In the genomic region with DNA sequence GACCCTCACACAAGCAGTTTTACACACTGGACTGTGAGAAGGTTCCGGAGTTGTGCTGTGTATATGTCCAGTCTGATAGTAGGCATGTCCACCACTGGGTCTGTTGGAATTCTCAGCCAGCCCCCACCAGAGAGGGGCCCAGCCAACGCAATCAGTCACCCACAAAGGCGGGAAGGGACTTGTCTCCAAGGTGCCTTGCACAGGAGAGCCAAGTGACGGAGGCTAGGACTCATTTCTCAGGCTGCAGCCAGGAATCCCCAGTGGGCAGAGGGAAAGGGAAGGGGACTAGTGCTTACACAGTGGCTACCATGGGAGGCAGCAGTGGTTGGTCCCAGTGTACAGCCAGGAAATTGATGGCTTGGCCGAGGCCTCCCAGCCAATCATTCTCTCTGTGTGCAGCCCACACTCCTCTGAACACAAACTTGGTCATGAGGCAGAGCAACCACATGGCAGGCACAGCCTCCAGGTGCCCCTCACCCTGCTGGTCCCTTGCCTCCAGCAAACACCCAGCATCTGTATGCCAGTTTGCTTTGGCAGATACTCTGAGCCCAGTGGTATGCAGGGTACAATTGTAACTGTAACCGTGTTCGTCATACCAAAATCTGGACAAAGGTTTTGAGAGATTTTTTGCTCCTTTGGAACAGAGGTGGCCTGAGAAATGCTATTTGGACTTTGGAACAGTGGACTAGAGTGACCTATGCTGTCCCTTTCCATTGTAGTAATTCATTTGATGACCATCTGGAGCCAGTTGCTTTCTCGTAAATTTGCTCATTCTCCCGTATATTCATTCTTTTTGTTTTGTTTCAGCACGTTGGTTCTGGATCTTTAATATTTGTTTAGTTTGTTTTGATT, we compare ENCODE assay signal across 1 cellular context.
TF ChIP-seq lines count a peak whose summit lies in the region.

No MANE protein-coding gene starts in this region.

TF ChIP-seq in HepG2, 621 proteins besides CTCF, POLR2A, EP300 and RAD21 (continued from another document and continues in another):
- TF ChIP-seq, protein P1, sequence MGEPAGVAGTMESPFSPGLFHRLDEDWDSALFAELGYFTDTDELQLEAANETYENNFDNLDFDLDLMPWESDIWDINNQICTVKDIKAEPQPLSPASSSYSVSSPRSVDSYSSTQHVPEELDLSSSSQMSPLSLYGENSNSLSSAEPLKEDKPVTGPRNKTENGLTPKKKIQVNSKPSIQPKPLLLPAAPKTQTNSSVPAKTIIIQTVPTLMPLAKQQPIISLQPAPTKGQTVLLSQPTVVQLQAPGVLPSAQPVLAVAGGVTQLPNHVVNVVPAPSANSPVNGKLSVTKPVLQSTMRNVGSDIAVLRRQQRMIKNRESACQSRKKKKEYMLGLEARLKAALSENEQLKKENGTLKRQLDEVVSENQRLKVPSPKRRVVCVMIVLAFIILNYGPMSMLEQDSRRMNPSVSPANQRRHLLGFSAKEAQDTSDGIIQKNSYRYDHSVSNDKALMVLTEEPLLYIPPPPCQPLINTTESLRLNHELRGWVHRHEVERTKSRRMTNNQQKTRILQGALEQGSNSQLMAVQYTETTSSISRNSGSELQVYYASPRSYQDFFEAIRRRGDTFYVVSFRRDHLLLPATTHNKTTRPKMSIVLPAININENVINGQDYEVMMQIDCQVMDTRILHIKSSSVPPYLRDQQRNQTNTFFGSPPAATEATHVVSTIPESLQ (CRISPR knock-in tag; conservative IDR thresholded peaks at IDR 0.05) = peak; percentile 63; the same call in 1 of the 2 replicates
- TF ChIP-seq CC2D1A (CRISPR knock-in tag; IDR thresholded peaks at IDR 0.05) (no peak), ZNF205 (CRISPR knock-in tag; IDR thresholded peaks at IDR 0.05) (peak; percentile 96), XRCC5 (optimal IDR thresholded peaks at IDR 0.05; ENCODE audit: low read length) (peak; percentile 78), ZNF713 (CRISPR knock-in tag; IDR thresholded peaks at IDR 0.05) (no peak), SIN3A (IDR thresholded peaks at IDR 0.05; ENCODE audit: borderline replicate concordance, low read depth, low read length) (peak; percentile 52), ATF7-NPFF (CRISPR knock-in tag; IDR thresholded peaks at IDR 0.05; ENCODE audit: low read depth) (no peak), MLLT10 (CRISPR knock-in tag; IDR thresholded peaks at IDR 0.05) (no peak), SALL2 (CRISPR knock-in tag; IDR thresholded peaks at IDR 0.05) (0 out of 2 replicates have a peak, but pooled peaks have one; percentile 33), NFE2 (CRISPR knock-in tag; IDR thresholded peaks at IDR 0.05) (no peak), ZNF709 (CRISPR knock-in tag; IDR thresholded peaks at IDR 0.05) (no peak), FOXK1 (CRISPR knock-in tag; IDR thresholded peaks at IDR 0.05; ENCODE audit: borderline replicate concordance, low read depth) (peak; percentile 87; the same call in 1 of the 2 replicates), ZNF12 (CRISPR knock-in tag; IDR thresholded peaks at IDR 0.05) (no peak; the same call in 1 of the 2 replicates), STAT5B (CRISPR knock-in tag; IDR thresholded peaks at IDR 0.05) (no peak), BHLHE40 (IDR thresholded peaks at IDR 0.05; ENCODE audit: low read length) (no peak), ZNF776 (CRISPR knock-in tag; IDR thresholded peaks at IDR 0.05) (no peak), MIER2 (CRISPR knock-in tag; IDR thresholded peaks at IDR 0.05) (no peak; the same call in 1 of the 2 replicates), ELF4 (CRISPR knock-in tag; IDR thresholded peaks at IDR 0.05; ENCODE audit: borderline replicate concordance) (no peak), ZNF672 (CRISPR knock-in tag; IDR thresholded peaks at IDR 0.05) (no peak), TRIM24 (CRISPR knock-in tag; IDR thresholded peaks at IDR 0.05) (no peak), MAZ (IDR thresholded peaks at IDR 0.05; ENCODE audit: borderline replicate concordance, low read depth, low read length) (no peak), MAZ (CRISPR knock-in tag; IDR thresholded peaks at IDR 0.05; ENCODE audit: low read depth) (peak; percentile 59; the same call in 1 of the 2 replicates), IRF2 (CRISPR knock-in tag; IDR thresholded peaks at IDR 0.05) (peak; percentile 64; the same call in 1 of the 2 replicates), RBAK (CRISPR knock-in tag; IDR thresholded peaks at IDR 0.05) (no peak), GATAD1 (CRISPR knock-in tag; IDR thresholded peaks at IDR 0.05) (peak; percentile 75), ZNF256 (CRISPR knock-in tag; conservative IDR thresholded peaks at IDR 0.05) (0 out of 2 replicates have a peak, but pooled peaks have one; percentile 23), AKAP8 (CRISPR knock-in tag; IDR thresholded peaks at IDR 0.05) (peak; percentile 66)
- TF ChIP-seq, protein P2, sequence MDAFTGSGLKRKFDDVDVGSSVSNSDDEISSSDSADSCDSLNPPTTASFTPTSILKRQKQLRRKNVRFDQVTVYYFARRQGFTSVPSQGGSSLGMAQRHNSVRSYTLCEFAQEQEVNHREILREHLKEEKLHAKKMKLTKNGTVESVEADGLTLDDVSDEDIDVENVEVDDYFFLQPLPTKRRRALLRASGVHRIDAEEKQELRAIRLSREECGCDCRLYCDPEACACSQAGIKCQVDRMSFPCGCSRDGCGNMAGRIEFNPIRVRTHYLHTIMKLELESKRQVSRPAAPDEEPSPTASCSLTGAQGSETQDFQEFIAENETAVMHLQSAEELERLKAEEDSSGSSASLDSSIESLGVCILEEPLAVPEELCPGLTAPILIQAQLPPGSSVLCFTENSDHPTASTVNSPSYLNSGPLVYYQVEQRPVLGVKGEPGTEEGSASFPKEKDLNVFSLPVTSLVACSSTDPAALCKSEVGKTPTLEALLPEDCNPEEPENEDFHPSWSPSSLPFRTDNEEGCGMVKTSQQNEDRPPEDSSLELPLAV (CRISPR knock-in tag; conservative IDR thresholded peaks at IDR 0.05; ENCODE audit: low read depth) = no peak
- TF ChIP-seq, protein P3, sequence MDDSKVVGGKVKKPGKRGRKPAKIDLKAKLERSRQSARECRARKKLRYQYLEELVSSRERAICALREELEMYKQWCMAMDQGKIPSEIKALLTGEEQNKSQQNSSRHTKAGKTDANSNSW (CRISPR knock-in tag; IDR thresholded peaks at IDR 0.05; ENCODE audit: borderline replicate concordance) = no peak; the same call in 1 of the 2 replicates
- TF ChIP-seq, protein P4, sequence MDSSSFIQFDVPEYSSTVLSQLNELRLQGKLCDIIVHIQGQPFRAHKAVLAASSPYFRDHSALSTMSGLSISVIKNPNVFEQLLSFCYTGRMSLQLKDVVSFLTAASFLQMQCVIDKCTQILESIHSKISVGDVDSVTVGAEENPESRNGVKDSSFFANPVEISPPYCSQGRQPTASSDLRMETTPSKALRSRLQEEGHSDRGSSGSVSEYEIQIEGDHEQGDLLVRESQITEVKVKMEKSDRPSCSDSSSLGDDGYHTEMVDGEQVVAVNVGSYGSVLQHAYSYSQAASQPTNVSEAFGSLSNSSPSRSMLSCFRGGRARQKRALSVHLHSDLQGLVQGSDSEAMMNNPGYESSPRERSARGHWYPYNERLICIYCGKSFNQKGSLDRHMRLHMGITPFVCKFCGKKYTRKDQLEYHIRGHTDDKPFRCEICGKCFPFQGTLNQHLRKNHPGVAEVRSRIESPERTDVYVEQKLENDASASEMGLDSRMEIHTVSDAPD (CRISPR knock-in tag; IDR thresholded peaks at IDR 0.05) = peak; percentile 83
- TF ChIP-seq, protein P5, sequence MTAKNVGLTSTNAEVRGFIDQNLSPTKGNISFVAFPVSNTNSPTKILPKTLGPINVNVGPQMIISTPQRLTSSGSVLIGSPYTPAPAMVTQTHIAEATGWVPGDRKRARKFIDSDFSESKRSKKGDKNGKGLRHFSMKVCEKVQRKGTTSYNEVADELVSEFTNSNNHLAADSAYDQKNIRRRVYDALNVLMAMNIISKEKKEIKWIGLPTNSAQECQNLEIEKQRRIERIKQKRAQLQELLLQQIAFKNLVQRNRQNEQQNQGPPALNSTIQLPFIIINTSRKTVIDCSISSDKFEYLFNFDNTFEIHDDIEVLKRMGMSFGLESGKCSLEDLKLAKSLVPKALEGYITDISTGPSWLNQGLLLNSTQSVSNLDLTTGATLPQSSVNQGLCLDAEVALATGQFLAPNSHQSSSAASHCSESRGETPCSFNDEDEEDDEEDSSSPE (CRISPR knock-in tag; IDR thresholded peaks at IDR 0.05) = peak; percentile 68
- TF ChIP-seq, protein P6, sequence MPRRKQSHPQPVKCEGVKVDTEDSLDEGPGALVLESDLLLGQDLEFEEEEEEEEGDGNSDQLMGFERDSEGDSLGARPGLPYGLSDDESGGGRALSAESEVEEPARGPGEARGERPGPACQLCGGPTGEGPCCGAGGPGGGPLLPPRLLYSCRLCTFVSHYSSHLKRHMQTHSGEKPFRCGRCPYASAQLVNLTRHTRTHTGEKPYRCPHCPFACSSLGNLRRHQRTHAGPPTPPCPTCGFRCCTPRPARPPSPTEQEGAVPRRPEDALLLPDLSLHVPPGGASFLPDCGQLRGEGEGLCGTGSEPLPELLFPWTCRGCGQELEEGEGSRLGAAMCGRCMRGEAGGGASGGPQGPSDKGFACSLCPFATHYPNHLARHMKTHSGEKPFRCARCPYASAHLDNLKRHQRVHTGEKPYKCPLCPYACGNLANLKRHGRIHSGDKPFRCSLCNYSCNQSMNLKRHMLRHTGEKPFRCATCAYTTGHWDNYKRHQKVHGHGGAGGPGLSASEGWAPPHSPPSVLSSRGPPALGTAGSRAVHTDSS (CRISPR knock-in tag; conservative IDR thresholded peaks at IDR 0.05) = no peak
- TF ChIP-seq, protein P7, sequence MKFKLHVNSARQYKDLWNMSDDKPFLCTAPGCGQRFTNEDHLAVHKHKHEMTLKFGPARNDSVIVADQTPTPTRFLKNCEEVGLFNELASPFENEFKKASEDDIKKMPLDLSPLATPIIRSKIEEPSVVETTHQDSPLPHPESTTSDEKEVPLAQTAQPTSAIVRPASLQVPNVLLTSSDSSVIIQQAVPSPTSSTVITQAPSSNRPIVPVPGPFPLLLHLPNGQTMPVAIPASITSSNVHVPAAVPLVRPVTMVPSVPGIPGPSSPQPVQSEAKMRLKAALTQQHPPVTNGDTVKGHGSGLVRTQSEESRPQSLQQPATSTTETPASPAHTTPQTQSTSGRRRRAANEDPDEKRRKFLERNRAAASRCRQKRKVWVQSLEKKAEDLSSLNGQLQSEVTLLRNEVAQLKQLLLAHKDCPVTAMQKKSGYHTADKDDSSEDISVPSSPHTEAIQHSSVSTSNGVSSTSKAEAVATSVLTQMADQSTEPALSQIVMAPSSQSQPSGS (CRISPR knock-in tag; IDR thresholded peaks at IDR 0.05) = peak; percentile 60; the same call in 1 of the 2 replicates
- TF ChIP-seq, protein P8, sequence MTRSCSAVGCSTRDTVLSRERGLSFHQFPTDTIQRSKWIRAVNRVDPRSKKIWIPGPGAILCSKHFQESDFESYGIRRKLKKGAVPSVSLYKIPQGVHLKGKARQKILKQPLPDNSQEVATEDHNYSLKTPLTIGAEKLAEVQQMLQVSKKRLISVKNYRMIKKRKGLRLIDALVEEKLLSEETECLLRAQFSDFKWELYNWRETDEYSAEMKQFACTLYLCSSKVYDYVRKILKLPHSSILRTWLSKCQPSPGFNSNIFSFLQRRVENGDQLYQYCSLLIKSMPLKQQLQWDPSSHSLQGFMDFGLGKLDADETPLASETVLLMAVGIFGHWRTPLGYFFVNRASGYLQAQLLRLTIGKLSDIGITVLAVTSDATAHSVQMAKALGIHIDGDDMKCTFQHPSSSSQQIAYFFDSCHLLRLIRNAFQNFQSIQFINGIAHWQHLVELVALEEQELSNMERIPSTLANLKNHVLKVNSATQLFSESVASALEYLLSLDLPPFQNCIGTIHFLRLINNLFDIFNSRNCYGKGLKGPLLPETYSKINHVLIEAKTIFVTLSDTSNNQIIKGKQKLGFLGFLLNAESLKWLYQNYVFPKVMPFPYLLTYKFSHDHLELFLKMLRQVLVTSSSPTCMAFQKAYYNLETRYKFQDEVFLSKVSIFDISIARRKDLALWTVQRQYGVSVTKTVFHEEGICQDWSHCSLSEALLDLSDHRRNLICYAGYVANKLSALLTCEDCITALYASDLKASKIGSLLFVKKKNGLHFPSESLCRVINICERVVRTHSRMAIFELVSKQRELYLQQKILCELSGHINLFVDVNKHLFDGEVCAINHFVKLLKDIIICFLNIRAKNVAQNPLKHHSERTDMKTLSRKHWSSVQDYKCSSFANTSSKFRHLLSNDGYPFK (CRISPR knock-in tag; IDR thresholded peaks at IDR 0.05; ENCODE audit: borderline replicate concordance) = peak; percentile 33; the same call in 1 of the 2 replicates
- TF ChIP-seq, protein P9, sequence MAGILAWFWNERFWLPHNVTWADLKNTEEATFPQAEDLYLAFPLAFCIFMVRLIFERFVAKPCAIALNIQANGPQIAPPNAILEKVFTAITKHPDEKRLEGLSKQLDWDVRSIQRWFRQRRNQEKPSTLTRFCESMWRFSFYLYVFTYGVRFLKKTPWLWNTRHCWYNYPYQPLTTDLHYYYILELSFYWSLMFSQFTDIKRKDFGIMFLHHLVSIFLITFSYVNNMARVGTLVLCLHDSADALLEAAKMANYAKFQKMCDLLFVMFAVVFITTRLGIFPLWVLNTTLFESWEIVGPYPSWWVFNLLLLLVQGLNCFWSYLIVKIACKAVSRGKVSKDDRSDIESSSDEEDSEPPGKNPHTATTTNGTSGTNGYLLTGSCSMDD (CRISPR knock-in tag; IDR thresholded peaks at IDR 0.05) = no peak
- TF ChIP-seq, protein P10, sequence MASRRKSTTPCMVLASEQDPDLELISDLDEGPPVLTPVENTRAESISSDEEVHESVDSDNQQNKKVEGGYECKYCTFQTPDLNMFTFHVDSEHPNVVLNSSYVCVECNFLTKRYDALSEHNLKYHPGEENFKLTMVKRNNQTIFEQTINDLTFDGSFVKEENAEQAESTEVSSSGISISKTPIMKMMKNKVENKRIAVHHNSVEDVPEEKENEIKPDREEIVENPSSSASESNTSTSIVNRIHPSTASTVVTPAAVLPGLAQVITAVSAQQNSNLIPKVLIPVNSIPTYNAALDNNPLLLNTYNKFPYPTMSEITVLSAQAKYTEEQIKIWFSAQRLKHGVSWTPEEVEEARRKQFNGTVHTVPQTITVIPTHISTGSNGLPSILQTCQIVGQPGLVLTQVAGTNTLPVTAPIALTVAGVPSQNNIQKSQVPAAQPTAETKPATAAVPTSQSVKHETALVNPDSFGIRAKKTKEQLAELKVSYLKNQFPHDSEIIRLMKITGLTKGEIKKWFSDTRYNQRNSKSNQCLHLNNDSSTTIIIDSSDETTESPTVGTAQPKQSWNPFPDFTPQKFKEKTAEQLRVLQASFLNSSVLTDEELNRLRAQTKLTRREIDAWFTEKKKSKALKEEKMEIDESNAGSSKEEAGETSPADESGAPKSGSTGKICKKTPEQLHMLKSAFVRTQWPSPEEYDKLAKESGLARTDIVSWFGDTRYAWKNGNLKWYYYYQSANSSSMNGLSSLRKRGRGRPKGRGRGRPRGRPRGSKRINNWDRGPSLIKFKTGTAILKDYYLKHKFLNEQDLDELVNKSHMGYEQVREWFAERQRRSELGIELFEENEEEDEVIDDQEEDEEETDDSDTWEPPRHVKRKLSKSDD (CRISPR knock-in tag; IDR thresholded peaks at IDR 0.05; ENCODE audit: low read depth) = peak; percentile 59; the same call in 1 of the 2 replicates
